Comparison of ENCODE assay signal across 10 cellular contexts in genomic region chr12:92445253-92446081, GRCh38.
DNase-seq lines count a peak whose midpoint lies in the region; ATAC-seq, FAIRE-seq and TF ChIP-seq lines count a peak whose summit lies in the region.
"Had no signal": no experiment of that assay in that cellular context is flagged by ENCODE, and none has a peak within 500 bp of the region (broad histone marks: within the 10 kb centered on the region; RNA-seq: fewer than 3 reads in every experiment).

No MANE protein-coding gene starts in this region.

- H3K4me1 Mint-ChIP-seq in stimulated activated naive B cell treated with anti-CD40 and anti-IgM and Interleukin-4, amounts not matched to agents 10 μg/mL and 1 μg/mL and 100 μg/mL, for 72 hours: peaks cover 64 to 88% of the 10 kb centered on the region in 2 donors

- H3K4me3 ChIP-seq in dorsolateral prefrontal cortex: no peak overlapping the region
- H3K4me3 ChIP-seq: SJSA1, thoracic aorta had no signal

- no peak for FAIRE-seq in RCC 7860 (lab: Jason Lieb, UNC)

- no peak for TF ChIP-seq CTCF in dorsolateral prefrontal cortex (IDR thresholded peaks at IDR 0.05 in 54 of 56, conservative IDR thresholded peaks at IDR 0.05 in 2 of 56; ENCODE audit: low read depth in 1 of 56, partially characterized antibody in 56 of 56)

- peak overlapping the region; percentile 98 for H3K27ac Mint-ChIP-seq in stimulated activated naive B cell treated with anti-CD40 and anti-IgM and Interleukin-4, amounts not matched to agents 10 μg/mL and 1 μg/mL and 100 μg/mL, for 72 hours

- peak overlapping the region in 41 of 59 donors; percentile 1 to 78 (median 30) for H3K27ac ChIP-seq in dorsolateral prefrontal cortex
- H3K27ac ChIP-seq: SJSA1 had no signal

- no peaks in the 10 kb centered on the region for H3K27me3 ChIP-seq in dorsolateral prefrontal cortex
- H3K27me3 ChIP-seq: SJSA1 had no signal

- intact Hi-C loops in dorsolateral prefrontal cortex (cut with DNase I): no loop called here

- DNase-seq in dorsolateral prefrontal cortex (no peak), RCC 7860 (ENCODE audit: low spot score) (no peak), hippocampal formation (lab: John Stamatoyannopoulos, UW) (no peak), HCEC 1CT (no peak), dedifferentiated amniotic fluid mesenchymal stem cell (ENCODE audit: extremely low spot score) (no peak)
- peak; percentile 83 for DNase-seq in stimulated activated naive B cell treated with anti-CD40 and anti-IgM and Interleukin-4, amounts not matched to agents 10 μg/mL and 1 μg/mL and 100 μg/mL, for 72 hours

- peak; percentile 90 for ATAC-seq in GM19395 (IDR thresholded peaks at IDR 0.05; ENCODE audit: unreplicated experiment)
- peak; percentile 86 for ATAC-seq in HG03095 (IDR thresholded peaks at IDR 0.05; ENCODE audit: unreplicated experiment)
- peak; percentile 82 to 83 for ATAC-seq in stimulated activated naive B cell treated with anti-CD40 and anti-IgM and Interleukin-4, amounts not matched to agents 10 μg/mL and 1 μg/mL and 100 μg/mL, for 72 hours (replicated peaks)

- H3K9me3 Mint-ChIP-seq in stimulated activated naive B cell treated with anti-CD40 and anti-IgM and Interleukin-4, amounts not matched to agents 10 μg/mL and 1 μg/mL and 100 μg/mL, for 72 hours: peaks cover 4 to 15% of the 10 kb centered on the region in 2 donors

- peak overlapping the region; percentile 81 to 83 for H3K4me3 Mint-ChIP-seq in stimulated activated naive B cell treated with anti-CD40 and anti-IgM and Interleukin-4, amounts not matched to agents 10 μg/mL and 1 μg/mL and 100 μg/mL, for 72 hours

- peaks cover 7 to 25% of the 10 kb centered on the region in 2 donors for H3K36me3 Mint-ChIP-seq in stimulated activated naive B cell treated with anti-CD40 and anti-IgM and Interleukin-4, amounts not matched to agents 10 μg/mL and 1 μg/mL and 100 μg/mL, for 72 hours

- H3K27me3 Mint-ChIP-seq in stimulated activated naive B cell treated with anti-CD40 and anti-IgM and Interleukin-4, amounts not matched to agents 10 μg/mL and 1 μg/mL and 100 μg/mL, for 72 hours: no peaks in the 10 kb centered on the region
